Comparison of ENCODE assay signal across 25 cellular contexts in the genomic region with DNA sequence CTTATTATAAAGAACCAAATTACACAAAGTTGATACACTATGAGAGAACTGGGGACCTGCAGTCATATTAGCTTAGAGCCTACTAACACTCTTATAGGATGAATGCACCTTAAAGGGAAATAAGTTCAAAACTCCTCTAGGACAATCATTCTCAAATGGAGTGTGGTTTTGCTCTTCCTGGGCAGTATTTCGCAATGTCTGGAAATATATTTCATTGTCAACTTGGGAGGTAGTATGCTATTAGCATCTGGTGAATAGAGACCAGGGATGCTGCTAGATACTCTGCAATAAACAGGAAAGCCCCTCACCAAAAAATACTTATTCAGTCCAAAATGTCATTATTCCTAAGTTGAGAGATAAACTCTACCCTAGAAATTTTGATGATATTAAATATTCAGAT.
"Had no signal": no experiment of that assay in that cellular context is flagged by ENCODE, and none has a peak within 500 bp of the region (broad histone marks: within the 10 kb centered on the region; RNA-seq: fewer than 3 reads in every experiment).

No MANE protein-coding gene starts in this region.

- H3K27ac ChIP-seq: dorsolateral prefrontal cortex, gastrocnemius medialis, left lung, neural progenitor cell, parathyroid adenoma, right atrium auricular region, sigmoid colon, stomach, thyroid gland, vagina had no signal

- H3K36me3 Mint-ChIP-seq: mesothelial cell of epicardium; neural progenitor cell; stimulated activated effector memory CD8-positive, alpha-beta T cell treated with anti-CD3 and anti-CD28 coated beads, Interleukin-12 subunit alpha, Interleukin-12 subunit beta, amount 100 ng/mL, for 72 hours had no signal

- H3K4me3 ChIP-seq: dorsolateral prefrontal cortex, gastrocnemius medialis, left lung, mucosa of descending colon, neural progenitor cell, right atrium auricular region, sigmoid colon, stomach, thyroid gland, vagina had no signal

- ATAC-seq: gastrocnemius medialis; left cardiac atrium; left lung; mucosa of descending colon; naive thymus-derived CD4-positive, alpha-beta T cell; stimulated activated effector memory CD8-positive, alpha-beta T cell treated with anti-CD3 and anti-CD28 coated beads, Interleukin-12 subunit alpha, Interleukin-12 subunit beta, amount 100 ng/mL, for 72 hours had no signal

- H3K4me1 Mint-ChIP-seq: mesothelial cell of epicardium; naive thymus-derived CD4-positive, alpha-beta T cell; stimulated activated effector memory CD8-positive, alpha-beta T cell treated with anti-CD3 and anti-CD28 coated beads, Interleukin-12 subunit alpha, Interleukin-12 subunit beta, amount 100 ng/mL, for 72 hours had no signal

- H3K36me3 ChIP-seq: gastrocnemius medialis, left lung, neural progenitor cell, right atrium auricular region, sigmoid colon, stomach, thyroid gland, vagina had no signal

- H3K27ac Mint-ChIP-seq: mesothelial cell of epicardium; naive thymus-derived CD4-positive, alpha-beta T cell; nephron; neural progenitor cell; progenitor cell of endocrine pancreas; stimulated activated effector memory CD8-positive, alpha-beta T cell treated with anti-CD3 and anti-CD28 coated beads, Interleukin-12 subunit alpha, Interleukin-12 subunit beta, amount 100 ng/mL, for 72 hours had no signal

- H3K27me3 Mint-ChIP-seq: naive thymus-derived CD4-positive, alpha-beta T cell; progenitor cell of endocrine pancreas had no signal

- H2AFZ ChIP-seq: neural progenitor cell, parathyroid adenoma had no signal

- H3K79me2 ChIP-seq: parathyroid adenoma had no signal

- H3K4me1 ChIP-seq: gastrocnemius medialis, left lung, parathyroid adenoma, right atrium auricular region, sigmoid colon, stomach, thyroid gland, vagina had no signal

- H3K9me3 ChIP-seq: gastrocnemius medialis, mucosa of descending colon, sigmoid colon, thyroid gland, vagina had no signal

- H3K9ac ChIP-seq: neural progenitor cell, parathyroid adenoma had no signal

- H3K4me3 Mint-ChIP-seq: mesothelial cell of epicardium; naive thymus-derived CD4-positive, alpha-beta T cell; nephron; neural progenitor cell; stimulated activated effector memory CD8-positive, alpha-beta T cell treated with anti-CD3 and anti-CD28 coated beads, Interleukin-12 subunit alpha, Interleukin-12 subunit beta, amount 100 ng/mL, for 72 hours had no signal

- H3K27me3 ChIP-seq: dorsolateral prefrontal cortex, gastrocnemius medialis, left lung, neural progenitor cell, right atrium auricular region, sigmoid colon, stomach, thyroid gland, vagina had no signal

- H3K4me2 ChIP-seq: neural progenitor cell had no signal

- DNase-seq: dorsolateral prefrontal cortex; effector CD4-positive, alpha-beta T cell; gastrocnemius medialis; head of caudate nucleus; kidney; left cardiac atrium; left lung; mesenchymal stem cell; mucosa of descending colon; naive thymus-derived CD4-positive, alpha-beta T cell; sigmoid colon; stimulated activated CD4-positive, alpha-beta T cell treated with anti-CD3 and anti-CD28 coated beads, Interleukin-2, amount 100 ng/mL, for 24 hours; stimulated activated CD4-positive, alpha-beta T cell treated with anti-CD3 and anti-CD28 coated beads, Interleukin-4, amount 100 ng/mL, for 24 hours; stimulated activated naive CD4-positive, alpha-beta T cell treated with Interleukin-2 at 50 U/mL for 16 hours; stomach; thyroid gland; trophoblast cell had no signal
